3 cellular contexts compared by ENCODE assay signal in genomic region chr1:45926302-45926701, GRCh38.
TF ChIP-seq lines count a peak whose summit lies in the region.

No MANE protein-coding gene starts in this region.

TF ChIP-seq in GM23338, 12 proteins besides CTCF, POLR2A, EP300 and RAD21 (continues in another document):
- TF ChIP-seq ETS1 (IDR thresholded peaks at IDR 0.05) = no peak
- no peak for TF ChIP-seq ZNF331 (CRISPR knock-in tag; IDR thresholded peaks at IDR 0.05; ENCODE audit: low read depth)
- no peak for TF ChIP-seq REST (IDR thresholded peaks at IDR 0.05; ENCODE audit: unreplicated experiment)

TF ChIP-seq in GM12878, 131 proteins besides CTCF, POLR2A, EP300 and RAD21:
- TF ChIP-seq ATF2 (IDR thresholded peaks at IDR 0.05; ENCODE audit: low read length) = no peak
- no peak for TF ChIP-seq RELB (IDR thresholded peaks at IDR 0.05; ENCODE audit: low read depth)
- no peak for TF ChIP-seq MXI1 (IDR thresholded peaks at IDR 0.05; ENCODE audit: low read depth, low read length)
- no peak for TF ChIP-seq NRF1 (conservative IDR thresholded peaks at IDR 0.05; ENCODE audit: low read depth, low read length)
- TF ChIP-seq ZBTB11 (CRISPR knock-in tag; IDR thresholded peaks at IDR 0.05) = no peak
- TF ChIP-seq JUND (IDR thresholded peaks at IDR 0.05; ENCODE audit: low read depth, low read length) = no peak
- no peak for TF ChIP-seq BCL3 (IDR thresholded peaks at IDR 0.05; ENCODE audit: borderline replicate concordance, insufficient read depth, low read depth, low read length, poor library complexity, severe bottlenecking)
- no peak for TF ChIP-seq STAT3 (IDR thresholded peaks at IDR 0.05; ENCODE audit: low read depth, low read length)
- TF ChIP-seq CHD2 (IDR thresholded peaks at IDR 0.05; ENCODE audit: borderline replicate concordance, low read depth, low read length) = no peak
- TF ChIP-seq ZSCAN29 (IDR thresholded peaks at IDR 0.05) = no peak
- no peak for TF ChIP-seq RAD51 (IDR thresholded peaks at IDR 0.05)

TF ChIP-seq in SK-N-SH, 30 proteins besides CTCF, POLR2A, EP300 and RAD21:
- TF ChIP-seq FOSL2 (IDR thresholded peaks at IDR 0.05; ENCODE audit: borderline replicate concordance, low read depth) (no peak), RCOR1 (IDR thresholded peaks at IDR 0.05; ENCODE audit: low read length) (no peak), NFIC (IDR thresholded peaks at IDR 0.05; ENCODE audit: borderline replicate concordance) (no peak), ZBTB33 (IDR thresholded peaks at IDR 0.05; ENCODE audit: borderline replicate concordance, low read depth) (no peak), MXI1 (IDR thresholded peaks at IDR 0.05; ENCODE audit: low read depth, low read length) (no peak), MAX (IDR thresholded peaks at IDR 0.05; ENCODE audit: low read depth) (no peak)
